ENCODE assay signal across 1 cellular context in genomic region chr16:23256440-23256839, GRCh38.
TF ChIP-seq lines count a peak whose summit lies in the region.

No MANE protein-coding gene starts in this region.

TF ChIP-seq in GM23338, 12 proteins besides CTCF, POLR2A, EP300 and RAD21:
- TF ChIP-seq ZNF462 (CRISPR knock-in tag; IDR thresholded peaks at IDR 0.05) (no peak), EZH2 (IDR thresholded peaks at IDR 0.05; ENCODE audit: low read depth, unreplicated experiment) (no peak), ZNF331 (CRISPR knock-in tag; IDR thresholded peaks at IDR 0.05; ENCODE audit: low read depth) (no peak), EZH2phosphoT487 (IDR thresholded peaks at IDR 0.05; ENCODE audit: unreplicated experiment) (no peak), NANOG (IDR thresholded peaks at IDR 0.05; ENCODE audit: borderline replicate concordance) (no peak), JUNB (IDR thresholded peaks at IDR 0.05; ENCODE audit: unreplicated experiment) (no peak), STAT1 (IDR thresholded peaks at IDR 0.05; ENCODE audit: unreplicated experiment) (no peak), REST (IDR thresholded peaks at IDR 0.05; ENCODE audit: unreplicated experiment) (no peak), ETS1 (IDR thresholded peaks at IDR 0.05) (no peak), CREB1 (CRISPR knock-in tag; IDR thresholded peaks at IDR 0.05; ENCODE audit: low read depth) (no peak), POLR2AphosphoS5 (IDR thresholded peaks at IDR 0.05; ENCODE audit: low read depth) (no peak), ZNF114 (CRISPR knock-in tag; IDR thresholded peaks at IDR 0.05) (no peak)
TF ChIP-seq in GM23338: peak in this region for 0.
